11 cellular contexts compared by ENCODE assay signal in genomic region chr10:99966306-99966705, GRCh38.
DNase-seq lines count a peak whose midpoint lies in the region; ATAC-seq lines count a peak whose summit lies in the region.
"Had no signal": no experiment of that assay in that cellular context is flagged by ENCODE, and none has a peak within 500 bp of the region (broad histone marks: within the 10 kb centered on the region; RNA-seq: fewer than 3 reads in every experiment).

No MANE protein-coding gene starts in this region.

- no peak for ATAC-seq in GM18870 (IDR thresholded peaks at IDR 0.05; ENCODE audit: unreplicated experiment)
- ATAC-seq: left lung had no signal

- peak; percentile 78 for DNase-seq in AG08395 (ENCODE audit: low spot score)
- peak; percentile 80 for DNase-seq in HPDE6-E6E7 (ENCODE audit: extremely low spot score)
- DNase-seq in amniotic epithelial cell (ENCODE audit: low read depth) = peak; percentile 99
- peak; percentile 96 for DNase-seq in islet precursor cell
- DNase-seq in hypothalamus (lab: John Stamatoyannopoulos, UW) = no peak
- DNase-seq in T-helper 9 cell = no peak
- DNase-seq in NK-92 (lab: John Stamatoyannopoulos, UW; ENCODE audit: unreplicated experiment) = no peak
- DNase-seq: CD8-positive, alpha-beta memory T cell; left lung; MM.1S had no signal

Comparison
In these comparisons a context has a peak if more than half of its experiments do, and no peak if none do; other contexts are left out.
1. DNase-seq: peak in AG08395 (single experiment), HPDE6-E6E7 (single experiment), amniotic epithelial cell (single experiment) and islet precursor cell (single experiment); none in hypothalamus (0 of 51), T-helper 9 cell (single experiment) and NK-92 (single experiment).